ENCODE assay signal across 11 cellular contexts in genomic region chr6:157203312-157203744, GRCh38.
DNase-seq lines count a peak whose midpoint lies in the region; ATAC-seq, FAIRE-seq and TF ChIP-seq lines count a peak whose summit lies in the region.
"Had no signal": no experiment of that assay in that cellular context is flagged by ENCODE, and none has a peak within 500 bp of the region (broad histone marks: within the 10 kb centered on the region; RNA-seq: fewer than 3 reads in every experiment).

No MANE protein-coding gene starts in this region.

- peak; percentile 97 for ATAC-seq in HG02678 (IDR thresholded peaks at IDR 0.05; ENCODE audit: unreplicated experiment)
- ATAC-seq in HG03565 (IDR thresholded peaks at IDR 0.05; ENCODE audit: unreplicated experiment): peak; percentile 87
- ATAC-seq in heart right ventricle: no peak
- ATAC-seq: psoas muscle had no signal

- H3K9me3 ChIP-seq in small intestine (ENCODE audit: control insufficient read depth, low read depth): no peaks in the 10 kb centered on the region
- no peaks in the 10 kb centered on the region for H3K9me3 ChIP-seq in heart right ventricle
- H3K9me3 ChIP-seq: psoas muscle had no signal

- no peak for TF ChIP-seq CTCF in heart right ventricle (IDR thresholded peaks at IDR 0.05)

- peak; percentile 62 for DNase-seq in GM19239 (ENCODE audit: insufficient read length, low spot score)
- DNase-seq in myocyte (ENCODE audit: low read depth): peak; percentile 70
- no peak for DNase-seq in small intestine
- no peak for DNase-seq in NCI-H1694 (lab: John Stamatoyannopoulos, UW)
- no peak for DNase-seq in heart right ventricle
- no peak for DNase-seq in DMS153 (lab: John Stamatoyannopoulos, UW)
- DNase-seq: activated naive CD8-positive, alpha-beta T cell treated with anti-CD3 and anti-CD28 coated beads for 36 hours; psoas muscle had no signal

- peak; percentile 90 for FAIRE-seq in GM19239 (lab: Jason Lieb, UNC)
- no peak for FAIRE-seq in small intestine (lab: Jason Lieb, UNC)
- FAIRE-seq: HTR-8/SVneo had no signal

- H3K27ac ChIP-seq in small intestine (ENCODE audit: low read depth in 1 of 2, low read length in 1 of 2) (no peak overlapping the region), heart right ventricle (no peak overlapping the region)
- H3K27ac ChIP-seq: psoas muscle had no signal

- H3K4me1 ChIP-seq in small intestine (ENCODE audit: control insufficient read depth in 2 of 2, insufficient read depth in 1 of 2, low read depth in 1 of 2, low read length in 1 of 2): no peaks in the 10 kb centered on the region
- H3K4me1 ChIP-seq in heart right ventricle: peaks cover 0 to 12% (median 8%) of the 10 kb centered on the region in 9 donors

- H3K27me3 ChIP-seq in small intestine (ENCODE audit: control insufficient read depth in 2 of 2, insufficient read depth in 2 of 2, low read length in 2 of 2): no peaks in the 10 kb centered on the region
- no peaks in the 10 kb centered on the region for H3K27me3 ChIP-seq in heart right ventricle

- no peak overlapping the region for H3K4me3 ChIP-seq in small intestine (ENCODE audit: low read depth in 1 of 2, low read length in 2 of 2)
- no peak overlapping the region for H3K4me3 ChIP-seq in heart right ventricle
- H3K4me3 ChIP-seq: psoas muscle had no signal

- intact Hi-C loops in heart right ventricle (cut with DNase I): no loop called here

- H3K36me3 ChIP-seq in small intestine (ENCODE audit: control insufficient read depth in 2 of 2, insufficient read depth in 2 of 2, low read length in 2 of 2) (peaks cover 15 to 23% of the 10 kb centered on the region in 2 donors), heart right ventricle (peaks cover 0 to 100% (median 42%) of the 10 kb centered on the region in 9 donors)

- WGBS in small intestine, 3 donors: 79 to 90% (median 81%) methylated on average over 11 of the region's 11 CpGs
- 85 to 86% methylated on average over 11 of the region's 11 CpGs for WGBS in heart right ventricle, 2 donors

Comparison
In these comparisons a context has a peak if more than half of its experiments do, and no peak if none do; other contexts are left out.
1. DNase-seq: peak in GM19239 (single experiment) and myocyte (single experiment); none in small intestine (single experiment), NCI-H1694 (single experiment), heart right ventricle (0 of 2) and DMS153 (single experiment).
2. ATAC-seq: peak in HG02678 (single experiment) and HG03565 (single experiment); none in heart right ventricle (0 of 8).